In the genomic region with DNA sequence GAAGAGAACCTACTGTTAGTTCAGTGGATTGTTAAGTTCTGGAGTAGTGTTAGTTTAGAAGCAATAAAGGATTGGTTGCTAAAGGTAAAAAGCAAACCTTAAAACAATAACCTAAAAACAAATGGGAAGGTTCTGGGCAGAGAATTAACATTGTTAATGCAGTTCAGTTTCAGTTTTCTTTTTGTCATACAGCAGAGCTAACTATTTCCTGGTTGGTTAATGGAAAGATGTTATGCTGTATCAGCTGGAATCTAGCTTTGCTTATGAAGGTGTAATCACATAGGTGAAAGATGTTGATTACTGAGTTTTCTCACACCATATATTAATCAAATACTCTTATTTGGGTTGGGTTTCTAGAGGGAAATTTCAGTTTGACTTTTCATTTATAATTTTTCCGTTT, we compare ENCODE assay signal across 11 cellular contexts. TPM values are rescaled to one million over a fixed set of nuclear protein-coding genes. Genes with fewer than 3 reads are reported as not detected.
DNase-seq lines count a peak whose midpoint lies in the region; ATAC-seq, FAIRE-seq and TF ChIP-seq lines count a peak whose summit lies in the region.
"Had no signal": no experiment of that assay in that cellular context is flagged by ENCODE, and none has a peak within 500 bp of the region (broad histone marks: within the 10 kb centered on the region; RNA-seq: fewer than 3 reads in every experiment).

No MANE protein-coding gene starts in this region.

- H3K4me2 ChIP-seq in MM.1S (ENCODE audit: low read depth, low read length) (peak overlapping the region; percentile 67), neural progenitor cell (no peak overlapping the region)

- no peaks in the 10 kb centered on the region for H3K4me1 Mint-ChIP-seq in neural progenitor cell

- no peak overlapping the region for H2AFZ ChIP-seq in MM.1S (ENCODE audit: low read length)
- H2AFZ ChIP-seq in neural progenitor cell (replicated peaks): no peak overlapping the region

- H3K27me3 Mint-ChIP-seq in neural progenitor cell (ENCODE audit: insufficient read depth, low read depth): no peaks in the 10 kb centered on the region

- H3K4me3 Mint-ChIP-seq in neural progenitor cell: no peak overlapping the region

- H3K4me3 ChIP-seq in MM.1S (ENCODE audit: low read length) (peak overlapping the region; percentile 21; the same call in 1 of the 2 replicates), neural progenitor cell (no peak overlapping the region)

- peaks cover 5% of the 10 kb centered on the region; the same call in 1 of the 2 replicates for H3K36me3 ChIP-seq in MM.1S (replicated peaks; ENCODE audit: insufficient read depth, low read length)
- H3K36me3 ChIP-seq in neural progenitor cell: peaks cover 25% of the 10 kb centered on the region

- H3K9me3 ChIP-seq in MM.1S (replicated peaks; ENCODE audit: insufficient read depth, low read length): no peaks in the 10 kb centered on the region
- H3K9me3 ChIP-seq in neural progenitor cell (ENCODE audit: low read depth): no peaks in the 10 kb centered on the region

- TF ChIP-seq CTCF in MM.1S (IDR thresholded peaks at IDR 0.05; ENCODE audit: low read length): no peak
- TF ChIP-seq CTCF in neural progenitor cell (IDR thresholded peaks at IDR 0.05): no peak

- H3K27me3 ChIP-seq in MM.1S (replicated peaks; ENCODE audit: insufficient read depth, low read length) (no peaks in the 10 kb centered on the region), neural progenitor cell (no peaks in the 10 kb centered on the region)

- H3K27ac ChIP-seq in MM.1S (ENCODE audit: low read length) (peak overlapping the region; percentile 56; the same call in 1 of the 2 replicates), neural progenitor cell (no peak overlapping the region)

- intact Hi-C loops in left colon (cut with DNase I, micrococcal nuclease): loop anchor here in 1 of 2 donors (5.0 kb wide), 1 partner anchor 232 kb away; the partner anchor contains the start of gene MRO

- no peaks in the 10 kb centered on the region for H3K9me3 Mint-ChIP-seq in neural progenitor cell

- peak; percentile 69 for ATAC-seq in GM21723 (IDR thresholded peaks at IDR 0.05; ENCODE audit: unreplicated experiment)
- peak; percentile 79 for ATAC-seq in left colon

- peak; percentile 82 for FAIRE-seq in GM18507 (lab: Jason Lieb, UNC)

- DNase-seq in GM18507 (ENCODE audit: extremely low spot score, insufficient read length, low read depth): no peak
- peak; percentile 78 for DNase-seq in MM.1S
- DNase-seq in left colon: no peak
- DNase-seq in retina: no peak
- DNase-seq in stimulated activated naive CD4-positive, alpha-beta T cell treated with Interleukin-2 at 50 U/mL for 16 hours (lab: John Stamatoyannopoulos, UW): no peak
- no peak for DNase-seq in neural progenitor cell (ENCODE audit: low spot score)
- no peak for DNase-seq in NCI-H187 treated with DMSO at 0.1 percent for 48 hours (lab: John Stamatoyannopoulos, UW)
- DNase-seq: amygdala, NCI-H146, SW 1271 had no signal

- no peak overlapping the region for H3K27ac Mint-ChIP-seq in neural progenitor cell

- peaks cover 34% of the 10 kb centered on the region for H3K36me3 Mint-ChIP-seq in neural progenitor cell

- H3K9ac ChIP-seq in MM.1S (ENCODE audit: low read length) (peak overlapping the region; percentile 18; the same call in 1 of the 2 replicates), neural progenitor cell (no peak overlapping the region)

- H3K79me2 ChIP-seq in MM.1S (ENCODE audit: low read length): peaks cover 74% of the 10 kb centered on the region
- peaks cover 76% of the 10 kb centered on the region for H3K79me2 ChIP-seq in neural progenitor cell (ENCODE audit: low read depth)

- no peaks in the 10 kb centered on the region for H3K9me2 ChIP-seq in MM.1S (replicated peaks; ENCODE audit: insufficient read depth, low read length)

- H4K20me1 ChIP-seq in MM.1S (ENCODE audit: insufficient read depth, low read length) (no peaks in the 10 kb centered on the region), neural progenitor cell (ENCODE audit: low read depth) (peaks cover 21% of the 10 kb centered on the region)

- H3K4me1 ChIP-seq in MM.1S (ENCODE audit: low read length) (peaks cover 18% of the 10 kb centered on the region), neural progenitor cell (no peaks in the 10 kb centered on the region)

- H3F3A ChIP-seq in MM.1S (ENCODE audit: insufficient read depth, low read length) (peaks cover 4% of the 10 kb centered on the region), neural progenitor cell (ENCODE audit: low read depth) (peaks cover 17% of the 10 kb centered on the region)

RNA-seq across cellular contexts. Expression of gene SMAD4, which starts 23.8 kb away (rescaled TPM):
- total RNA-seq in left colon (100 to 1,000 TPM in 1 of 2 donors, 10 to 100 TPM in 1; 76.1 to 100 TPM), neural progenitor cell (ENCODE audit: low replicate concordance) (168 and 310 TPM in 2 replicates)
